8 cellular contexts compared by ENCODE assay signal in the genomic region with DNA sequence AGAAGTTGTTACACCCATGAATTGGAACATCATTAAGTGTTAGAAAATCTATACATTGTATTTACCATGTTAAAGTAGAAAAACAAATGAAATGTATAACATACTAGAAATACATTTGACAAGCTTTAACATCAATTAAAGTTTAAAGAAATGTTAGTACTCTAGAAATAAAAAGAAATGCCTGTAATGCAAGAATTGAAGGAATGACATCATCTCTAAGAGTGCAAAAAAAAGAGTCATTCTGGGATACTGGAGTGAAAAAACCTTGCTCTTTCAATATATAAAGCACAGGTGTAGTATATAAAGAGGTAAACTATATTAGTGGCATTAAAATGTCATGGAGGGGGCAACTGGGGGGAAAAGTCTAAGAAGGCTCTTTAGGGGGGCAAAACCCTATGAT.
"Had no signal": no experiment of that assay in that cellular context is flagged by ENCODE, and none has a peak within 500 bp of the region (broad histone marks: within the 10 kb centered on the region; RNA-seq: fewer than 3 reads in every experiment).

No MANE protein-coding gene starts in this region.

- FAIRE-seq: G401.6, GM12878, GM12891, GM12892, GM18507, GM19239 had no signal

- ATAC-seq: GM12878 had no signal

- DNase-seq: GDM1, GF-D8 had no signal

- H3K4me3 ChIP-seq: GM12878 had no signal
